25 cellular contexts compared by ENCODE assay signal in the genomic region with DNA sequence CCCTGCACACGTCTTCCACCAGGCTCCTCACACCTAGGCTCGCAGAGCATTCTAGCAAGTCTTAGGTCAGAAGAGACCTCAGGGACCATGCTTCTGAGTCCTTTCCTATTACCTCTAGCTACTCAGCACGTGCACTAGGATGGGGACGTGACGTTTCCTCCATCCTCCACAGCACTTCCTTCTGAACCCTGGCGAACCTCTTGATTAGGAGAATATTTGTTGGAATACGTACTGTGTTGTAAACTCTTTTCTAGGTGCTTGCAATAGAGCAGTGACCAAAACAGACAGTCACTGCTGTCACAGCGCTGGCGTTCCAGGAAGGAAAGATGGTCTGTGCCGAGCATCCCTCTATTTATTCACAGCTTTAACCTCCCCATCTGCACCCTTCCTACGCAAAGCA.
"Had no signal": no experiment of that assay in that cellular context is flagged by ENCODE, and none has a peak within 500 bp of the region (broad histone marks: within the 10 kb centered on the region; RNA-seq: fewer than 3 reads in every experiment).

No MANE protein-coding gene starts in this region.

- H3K27me3 Mint-ChIP-seq: dendritic cell treated with granulocyte-macrophage colony-stimulating factor and Interleukin-4, amounts not matched to agents 40 ng/mL and 50 ng/mL, for 4 days; effector memory CD8-positive, alpha-beta T cell had no signal

- H3K36me3 Mint-ChIP-seq: mesothelial cell of epicardium had no signal

- H3K4me3 Mint-ChIP-seq: dendritic cell treated with granulocyte-macrophage colony-stimulating factor and Interleukin-4, amounts not matched to agents 40 ng/mL and 50 ng/mL, for 4 days; effector memory CD8-positive, alpha-beta T cell; endodermal cell; mesothelial cell of epicardium had no signal

- H3K4me1 ChIP-seq: colonic mucosa, gastroesophageal sphincter, heart right ventricle, left lung, lower lobe of right lung had no signal

- H3K36me3 ChIP-seq: colonic mucosa, gastroesophageal sphincter, heart right ventricle, left lung, lower lobe of right lung had no signal

- H3K4me3 ChIP-seq: colonic mucosa, gastroesophageal sphincter, heart right ventricle, left lung, lower lobe of right lung, mucosa of descending colon had no signal

- FAIRE-seq: endometrium, frontal cortex, islet of Langerhans, keratinocyte had no signal

- ATAC-seq: effector memory CD8-positive, alpha-beta T cell; esophagus mucosa; foreskin keratinocyte; gastroesophageal sphincter; heart right ventricle; left cardiac atrium; left lung; left ventricle myocardium superior; lower lobe of right lung; mucosa of descending colon had no signal

- H3K27me3 ChIP-seq: colonic mucosa, foreskin keratinocyte, gastroesophageal sphincter, left lung had no signal

- DNase-seq: colonic mucosa; cortex of kidney; effector CD8-positive, alpha-beta T cell; effector memory CD8-positive, alpha-beta T cell; endodermal cell; erythroblast; foreskin keratinocyte; head of caudate nucleus; heart right ventricle; hippocampal formation; left cardiac atrium; left lung; left ventricle myocardium superior; lower lobe of right lung; mesenchymal stem cell; mucosa of descending colon had no signal

- H3K9me3 ChIP-seq: colonic mucosa, gastroesophageal sphincter, heart right ventricle, left lung, lower lobe of right lung, mucosa of descending colon had no signal

- H3K9me3 Mint-ChIP-seq: dendritic cell treated with granulocyte-macrophage colony-stimulating factor and Interleukin-4, amounts not matched to agents 40 ng/mL and 50 ng/mL, for 4 days; endodermal cell; mesothelial cell of epicardium had no signal

- H3K27ac ChIP-seq: colonic mucosa, epithelial cell of prostate, foreskin keratinocyte, gastroesophageal sphincter, heart right ventricle, left lung, lower lobe of right lung had no signal

- H3K27ac Mint-ChIP-seq: dendritic cell treated with granulocyte-macrophage colony-stimulating factor and Interleukin-4, amounts not matched to agents 40 ng/mL and 50 ng/mL, for 4 days; effector memory CD8-positive, alpha-beta T cell; endodermal cell; mesothelial cell of epicardium had no signal
